ENCODE assay signal across 9 cellular contexts in genomic region chr4:123986268-123986798, GRCh38.
DNase-seq lines count a peak whose midpoint lies in the region; TF ChIP-seq lines count a peak whose summit lies in the region.
"Had no signal": no experiment of that assay in that cellular context is flagged by ENCODE, and none has a peak within 500 bp of the region (broad histone marks: within the 10 kb centered on the region; RNA-seq: fewer than 3 reads in every experiment).

No MANE protein-coding gene starts in this region.

- H3K4me3 ChIP-seq in foreskin fibroblast (ENCODE audit: low read depth in 1 of 2, low read length in 2 of 2), result no peak overlapping the region

- TF ChIP-seq CTCF in foreskin fibroblast (IDR thresholded peaks at IDR 0.05; ENCODE audit: low read depth, low read length), result no peak

- DNase-seq in COLO829 (ENCODE audit: low spot score), result peak; percentile 46
- peak; percentile 54 to 77 for DNase-seq in SW 1271 (lab: John Stamatoyannopoulos, UW)
- peak; percentile 76 to 84 for DNase-seq in foreskin fibroblast
- peak; percentile 94 for DNase-seq in pulmonary artery endothelial cell (ENCODE audit: low read depth, low spot score)
- DNase-seq in activated CD4-positive, CD25-positive, alpha-beta regulatory T cell treated with anti-CD3 and anti-CD28 coated beads, Interleukin-2, amount 50 U/mL, for 72 hours, result no peak
- DNase-seq in activated CD8-positive, alpha-beta memory T cell treated with anti-CD3 and anti-CD28 coated beads, Interleukin-2, amount 50 U/mL, for 48 hours, result no peak
- DNase-seq in activated CD8-positive, alpha-beta memory T cell treated with anti-CD3 and anti-CD28 coated beads, Interleukin-2, amount 50 U/mL, for 4 hours, result no peak
- DNase-seq in NCI-H2196 treated with DMSO at 0.1 percent for 48 hours (lab: John Stamatoyannopoulos, UW; ENCODE audit: unreplicated experiment), result no peak
- DNase-seq: NCI-H345 had no signal

Comparison
In these comparisons a context has a peak if more than half of its experiments do, and no peak if none do; other contexts are left out.
1. DNase-seq: peak in COLO829 (single experiment), SW 1271 (2 of 2), foreskin fibroblast (2 of 2) and pulmonary artery endothelial cell (single experiment); none in activated CD4-positive, CD25-positive, alpha-beta regulatory T cell treated with anti-CD3 and anti-CD28 coated beads, Interleukin-2, amount 50 U/mL, for 72 hours (single experiment), activated CD8-positive, alpha-beta memory T cell treated with anti-CD3 and anti-CD28 coated beads, Interleukin-2, amount 50 U/mL, for 48 hours (single experiment), activated CD8-positive, alpha-beta memory T cell treated with anti-CD3 and anti-CD28 coated beads, Interleukin-2, amount 50 U/mL, for 4 hours (single experiment) and NCI-H2196 treated with DMSO at 0.1 percent for 48 hours (single experiment).